ENCODE assay signal across 1 cellular context in the genomic region with DNA sequence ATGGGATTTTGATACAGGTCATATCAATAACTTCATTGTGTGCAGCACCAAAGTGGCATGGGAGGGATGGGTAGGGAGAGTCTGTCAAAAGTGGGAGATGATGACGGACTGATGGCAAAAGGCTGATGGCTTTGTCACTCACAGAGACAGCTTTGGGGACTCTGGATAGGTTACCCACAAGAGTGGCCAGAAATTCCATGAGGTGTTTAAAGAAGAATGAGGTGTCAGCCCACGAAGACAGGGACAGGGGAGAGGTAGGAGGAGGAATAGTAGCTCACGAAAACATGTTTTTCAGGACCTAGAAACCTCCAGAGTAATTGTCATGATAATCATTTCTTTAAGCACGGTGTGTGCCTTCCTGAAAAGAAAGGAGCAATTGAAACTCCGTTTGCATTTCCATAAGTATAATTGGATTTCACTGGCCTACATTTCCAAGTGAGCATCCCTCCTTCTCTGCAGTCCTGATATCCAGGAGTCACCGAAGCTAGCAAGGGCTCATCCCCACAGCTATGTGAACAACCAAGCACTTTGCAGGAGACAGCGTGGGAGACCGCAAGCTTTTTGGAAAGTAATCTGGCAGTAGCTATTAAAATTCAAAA.
TF ChIP-seq lines count a peak whose summit lies in the region.

No MANE protein-coding gene starts in this region.

TF ChIP-seq in H1, 55 proteins besides CTCF, POLR2A, EP300 and RAD21:
- TF ChIP-seq RXRA (IDR thresholded peaks at IDR 0.05; ENCODE audit: insufficient read depth, low read depth, low read length) (no peak), CHD2 (IDR thresholded peaks at IDR 0.05; ENCODE audit: low read length) (no peak), GTF2F1 (IDR thresholded peaks at IDR 0.05; ENCODE audit: borderline replicate concordance, low read depth, low read length) (no peak), NANOG (IDR thresholded peaks at IDR 0.05; ENCODE audit: insufficient read depth, low read depth, low read length, poor library complexity, severe bottlenecking) (no peak), ASH2L (IDR thresholded peaks at IDR 0.05; ENCODE audit: low read length) (no peak), TEAD4 (IDR thresholded peaks at IDR 0.05; ENCODE audit: low read depth, low read length) (no peak), SIN3A (conservative IDR thresholded peaks at IDR 0.05 in 1 of 2, IDR thresholded peaks at IDR 0.05 in 1 of 2; ENCODE audit: low read depth in 1 of 2, low read length in 2 of 2) (no peak), RBBP5 (IDR thresholded peaks at IDR 0.05; ENCODE audit: borderline replicate concordance, low read depth, low read length) (no peak), SP1 (IDR thresholded peaks at IDR 0.05; ENCODE audit: low read depth, low read length) (0 out of 2 replicates have a peak, but pooled peaks have one; percentile 21), KDM5A (IDR thresholded peaks at IDR 0.05; ENCODE audit: low read length) (no peak), HDAC2 (IDR thresholded peaks at IDR 0.05; ENCODE audit: borderline replicate concordance in 1 of 2, low read depth in 2 of 2, low read length in 2 of 2) (no peak), KDM4A (IDR thresholded peaks at IDR 0.05; ENCODE audit: low read depth, low read length, severe bottlenecking) (no peak), SIRT6 (IDR thresholded peaks at IDR 0.05; ENCODE audit: low read length) (no peak), POU5F1 (IDR thresholded peaks at IDR 0.05; ENCODE audit: low read depth, low read length) (no peak), SUZ12 (IDR thresholded peaks at IDR 0.05; ENCODE audit: low read length) (no peak), GABPA (IDR thresholded peaks at IDR 0.05; ENCODE audit: borderline replicate concordance, insufficient read depth, low read length) (no peak), SRF (IDR thresholded peaks at IDR 0.05; ENCODE audit: low read depth, low read length) (no peak), CBX5 (IDR thresholded peaks at IDR 0.05; ENCODE audit: low read depth, low read length) (no peak), SIX5 (IDR thresholded peaks at IDR 0.05; ENCODE audit: low read depth, low read length) (no peak)
- TF ChIP-seq, protein P1, sequence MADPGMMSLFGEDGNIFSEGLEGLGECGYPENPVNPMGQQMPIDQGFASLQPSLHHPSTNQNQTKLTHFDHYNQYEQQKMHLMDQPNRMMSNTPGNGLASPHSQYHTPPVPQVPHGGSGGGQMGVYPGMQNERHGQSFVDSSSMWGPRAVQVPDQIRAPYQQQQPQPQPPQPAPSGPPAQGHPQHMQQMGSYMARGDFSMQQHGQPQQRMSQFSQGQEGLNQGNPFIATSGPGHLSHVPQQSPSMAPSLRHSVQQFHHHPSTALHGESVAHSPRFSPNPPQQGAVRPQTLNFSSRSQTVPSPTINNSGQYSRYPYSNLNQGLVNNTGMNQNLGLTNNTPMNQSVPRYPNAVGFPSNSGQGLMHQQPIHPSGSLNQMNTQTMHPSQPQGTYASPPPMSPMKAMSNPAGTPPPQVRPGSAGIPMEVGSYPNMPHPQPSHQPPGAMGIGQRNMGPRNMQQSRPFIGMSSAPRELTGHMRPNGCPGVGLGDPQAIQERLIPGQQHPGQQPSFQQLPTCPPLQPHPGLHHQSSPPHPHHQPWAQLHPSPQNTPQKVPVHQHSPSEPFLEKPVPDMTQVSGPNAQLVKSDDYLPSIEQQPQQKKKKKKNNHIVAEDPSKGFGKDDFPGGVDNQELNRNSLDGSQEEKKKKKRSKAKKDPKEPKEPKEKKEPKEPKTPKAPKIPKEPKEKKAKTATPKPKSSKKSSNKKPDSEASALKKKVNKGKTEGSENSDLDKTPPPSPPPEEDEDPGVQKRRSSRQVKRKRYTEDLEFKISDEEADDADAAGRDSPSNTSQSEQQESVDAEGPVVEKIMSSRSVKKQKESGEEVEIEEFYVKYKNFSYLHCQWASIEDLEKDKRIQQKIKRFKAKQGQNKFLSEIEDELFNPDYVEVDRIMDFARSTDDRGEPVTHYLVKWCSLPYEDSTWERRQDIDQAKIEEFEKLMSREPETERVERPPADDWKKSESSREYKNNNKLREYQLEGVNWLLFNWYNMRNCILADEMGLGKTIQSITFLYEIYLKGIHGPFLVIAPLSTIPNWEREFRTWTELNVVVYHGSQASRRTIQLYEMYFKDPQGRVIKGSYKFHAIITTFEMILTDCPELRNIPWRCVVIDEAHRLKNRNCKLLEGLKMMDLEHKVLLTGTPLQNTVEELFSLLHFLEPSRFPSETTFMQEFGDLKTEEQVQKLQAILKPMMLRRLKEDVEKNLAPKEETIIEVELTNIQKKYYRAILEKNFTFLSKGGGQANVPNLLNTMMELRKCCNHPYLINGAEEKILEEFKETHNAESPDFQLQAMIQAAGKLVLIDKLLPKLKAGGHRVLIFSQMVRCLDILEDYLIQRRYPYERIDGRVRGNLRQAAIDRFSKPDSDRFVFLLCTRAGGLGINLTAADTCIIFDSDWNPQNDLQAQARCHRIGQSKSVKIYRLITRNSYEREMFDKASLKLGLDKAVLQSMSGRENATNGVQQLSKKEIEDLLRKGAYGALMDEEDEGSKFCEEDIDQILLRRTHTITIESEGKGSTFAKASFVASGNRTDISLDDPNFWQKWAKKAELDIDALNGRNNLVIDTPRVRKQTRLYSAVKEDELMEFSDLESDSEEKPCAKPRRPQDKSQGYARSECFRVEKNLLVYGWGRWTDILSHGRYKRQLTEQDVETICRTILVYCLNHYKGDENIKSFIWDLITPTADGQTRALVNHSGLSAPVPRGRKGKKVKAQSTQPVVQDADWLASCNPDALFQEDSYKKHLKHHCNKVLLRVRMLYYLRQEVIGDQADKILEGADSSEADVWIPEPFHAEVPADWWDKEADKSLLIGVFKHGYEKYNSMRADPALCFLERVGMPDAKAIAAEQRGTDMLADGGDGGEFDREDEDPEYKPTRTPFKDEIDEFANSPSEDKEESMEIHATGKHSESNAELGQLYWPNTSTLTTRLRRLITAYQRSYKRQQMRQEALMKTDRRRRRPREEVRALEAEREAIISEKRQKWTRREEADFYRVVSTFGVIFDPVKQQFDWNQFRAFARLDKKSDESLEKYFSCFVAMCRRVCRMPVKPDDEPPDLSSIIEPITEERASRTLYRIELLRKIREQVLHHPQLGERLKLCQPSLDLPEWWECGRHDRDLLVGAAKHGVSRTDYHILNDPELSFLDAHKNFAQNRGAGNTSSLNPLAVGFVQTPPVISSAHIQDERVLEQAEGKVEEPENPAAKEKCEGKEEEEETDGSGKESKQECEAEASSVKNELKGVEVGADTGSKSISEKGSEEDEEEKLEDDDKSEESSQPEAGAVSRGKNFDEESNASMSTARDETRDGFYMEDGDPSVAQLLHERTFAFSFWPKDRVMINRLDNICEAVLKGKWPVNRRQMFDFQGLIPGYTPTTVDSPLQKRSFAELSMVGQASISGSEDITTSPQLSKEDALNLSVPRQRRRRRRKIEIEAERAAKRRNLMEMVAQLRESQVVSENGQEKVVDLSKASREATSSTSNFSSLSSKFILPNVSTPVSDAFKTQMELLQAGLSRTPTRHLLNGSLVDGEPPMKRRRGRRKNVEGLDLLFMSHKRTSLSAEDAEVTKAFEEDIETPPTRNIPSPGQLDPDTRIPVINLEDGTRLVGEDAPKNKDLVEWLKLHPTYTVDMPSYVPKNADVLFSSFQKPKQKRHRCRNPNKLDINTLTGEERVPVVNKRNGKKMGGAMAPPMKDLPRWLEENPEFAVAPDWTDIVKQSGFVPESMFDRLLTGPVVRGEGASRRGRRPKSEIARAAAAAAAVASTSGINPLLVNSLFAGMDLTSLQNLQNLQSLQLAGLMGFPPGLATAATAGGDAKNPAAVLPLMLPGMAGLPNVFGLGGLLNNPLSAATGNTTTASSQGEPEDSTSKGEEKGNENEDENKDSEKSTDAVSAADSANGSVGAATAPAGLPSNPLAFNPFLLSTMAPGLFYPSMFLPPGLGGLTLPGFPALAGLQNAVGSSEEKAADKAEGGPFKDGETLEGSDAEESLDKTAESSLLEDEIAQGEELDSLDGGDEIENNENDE (IDR thresholded peaks at IDR 0.05; ENCODE audit: insufficient replicate concordance, low read length), result no peak
- TF ChIP-seq, protein P2, sequence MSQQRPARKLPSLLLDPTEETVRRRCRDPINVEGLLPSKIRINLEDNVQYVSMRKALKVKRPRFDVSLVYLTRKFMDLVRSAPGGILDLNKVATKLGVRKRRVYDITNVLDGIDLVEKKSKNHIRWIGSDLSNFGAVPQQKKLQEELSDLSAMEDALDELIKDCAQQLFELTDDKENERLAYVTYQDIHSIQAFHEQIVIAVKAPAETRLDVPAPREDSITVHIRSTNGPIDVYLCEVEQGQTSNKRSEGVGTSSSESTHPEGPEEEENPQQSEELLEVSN (IDR thresholded peaks at IDR 0.05), result peak; percentile 54; the same call in 1 of the 2 replicates
- TF ChIP-seq, protein P3, sequence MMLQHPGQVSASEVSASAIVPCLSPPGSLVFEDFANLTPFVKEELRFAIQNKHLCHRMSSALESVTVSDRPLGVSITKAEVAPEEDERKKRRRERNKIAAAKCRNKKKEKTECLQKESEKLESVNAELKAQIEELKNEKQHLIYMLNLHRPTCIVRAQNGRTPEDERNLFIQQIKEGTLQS (IDR thresholded peaks at IDR 0.05; ENCODE audit: insufficient read depth, low read depth, low read length), result no peak
- TF ChIP-seq, protein P4, sequence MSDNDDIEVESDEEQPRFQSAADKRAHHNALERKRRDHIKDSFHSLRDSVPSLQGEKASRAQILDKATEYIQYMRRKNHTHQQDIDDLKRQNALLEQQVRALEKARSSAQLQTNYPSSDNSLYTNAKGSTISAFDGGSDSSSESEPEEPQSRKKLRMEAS (IDR thresholded peaks at IDR 0.05), result peak; percentile 34; the same call in 1 of the 2 replicates
- TF ChIP-seq, protein P5, sequence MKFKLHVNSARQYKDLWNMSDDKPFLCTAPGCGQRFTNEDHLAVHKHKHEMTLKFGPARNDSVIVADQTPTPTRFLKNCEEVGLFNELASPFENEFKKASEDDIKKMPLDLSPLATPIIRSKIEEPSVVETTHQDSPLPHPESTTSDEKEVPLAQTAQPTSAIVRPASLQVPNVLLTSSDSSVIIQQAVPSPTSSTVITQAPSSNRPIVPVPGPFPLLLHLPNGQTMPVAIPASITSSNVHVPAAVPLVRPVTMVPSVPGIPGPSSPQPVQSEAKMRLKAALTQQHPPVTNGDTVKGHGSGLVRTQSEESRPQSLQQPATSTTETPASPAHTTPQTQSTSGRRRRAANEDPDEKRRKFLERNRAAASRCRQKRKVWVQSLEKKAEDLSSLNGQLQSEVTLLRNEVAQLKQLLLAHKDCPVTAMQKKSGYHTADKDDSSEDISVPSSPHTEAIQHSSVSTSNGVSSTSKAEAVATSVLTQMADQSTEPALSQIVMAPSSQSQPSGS (IDR thresholded peaks at IDR 0.05; ENCODE audit: low read length), result no peak
TF ChIP-seq in H1: peak in this region for 3.
